ENCODE assay signal across 8 cellular contexts in the genomic region with DNA sequence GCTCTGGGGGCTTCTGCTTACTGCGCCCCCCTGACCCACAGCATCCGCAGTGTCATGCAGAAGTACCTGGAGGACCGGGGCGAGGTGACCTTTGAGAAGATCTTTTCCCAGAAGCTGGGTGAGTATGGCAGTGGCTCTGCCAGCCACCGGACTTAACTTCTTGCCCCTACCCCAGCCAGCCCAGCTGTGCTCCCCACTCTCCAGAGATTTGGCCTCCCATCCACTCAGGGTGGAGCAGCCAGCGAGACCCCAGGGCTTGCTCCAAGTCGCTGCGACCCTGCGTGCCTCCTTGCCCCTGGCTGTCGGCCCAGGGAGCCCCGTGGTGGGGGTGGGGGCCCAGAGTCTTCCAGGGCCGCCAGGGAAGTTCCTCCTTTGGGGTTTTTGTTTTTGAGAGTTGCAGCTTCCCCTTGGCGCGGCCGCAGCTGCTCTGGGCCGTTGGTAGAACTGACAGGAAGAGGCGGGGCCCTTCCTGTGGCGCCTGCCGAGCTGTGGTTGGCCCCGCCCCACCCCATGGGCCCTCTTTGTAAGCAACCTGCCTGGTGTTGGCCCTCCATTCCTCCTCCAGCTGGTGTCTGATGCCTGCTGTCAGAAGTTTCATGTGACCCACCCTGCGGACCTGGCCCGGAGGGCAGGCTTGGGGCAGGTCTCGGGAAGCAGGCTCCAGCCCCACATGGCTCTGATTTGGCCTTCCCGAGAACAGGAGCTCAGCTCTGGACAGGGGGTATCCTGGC. TPM values are rescaled to one million over a fixed set of nuclear protein-coding genes. Genes with fewer than 3 reads are reported as not detected.
DNase-seq lines count a peak whose midpoint lies in the region; ATAC-seq and TF ChIP-seq lines count a peak whose summit lies in the region.

No MANE protein-coding gene starts in this region.

- H3K27me3 Mint-ChIP-seq in T-helper 17 cell, result no peaks in the 10 kb centered on the region

- peak overlapping the region; percentile 71 for H3K9ac ChIP-seq in DND-41 (ENCODE audit: low read depth, low read length)
- peak overlapping the region; percentile 90 for H3K9ac ChIP-seq in KMS-11
- H3K9ac ChIP-seq in iPS-15b (ENCODE audit: low read depth, low read length), result peak overlapping the region; percentile 66

- H2AFZ ChIP-seq in DND-41 (ENCODE audit: low read depth, low read length), result peak overlapping the region; percentile 46; the same call in 1 of the 2 replicates
- H2AFZ ChIP-seq in KMS-11 (ENCODE audit: low read depth), result peak overlapping the region; percentile 61; the same call in 1 of the 2 replicates

- H3K79me2 ChIP-seq in DND-41 (ENCODE audit: insufficient read depth, low read length) (peaks cover 94% of the 10 kb centered on the region), KMS-11 (ENCODE audit: insufficient read depth, low read depth) (peaks cover 50% of the 10 kb centered on the region)

- H3K4me2 ChIP-seq in DND-41 (ENCODE audit: insufficient read depth, low read length) (peak overlapping the region; percentile 86), KMS-11 (peak overlapping the region; percentile 100)

- peaks cover 31% of the 10 kb centered on the region for H4K20me1 ChIP-seq in DND-41 (ENCODE audit: insufficient read depth, low read length)
- H4K20me1 ChIP-seq in KMS-11 (ENCODE audit: insufficient read depth), result no peaks in the 10 kb centered on the region

- peak; percentile 99 for DNase-seq in DND-41
- DNase-seq in T-helper 17 cell, result peak; percentile 86 to 92 (median 87)
- peak; percentile 74 to 82 for DNase-seq in stimulated activated CD4-positive, alpha-beta T cell treated with anti-CD3 and anti-CD28 coated beads, Interleukin-1b, Interleukin-23, amount 100 ng/mL, for 1 hour (ENCODE audit: low read depth in 2 of 2)
- DNase-seq in dedifferentiated amniotic fluid mesenchymal stem cell (ENCODE audit: extremely low spot score), result no peak

- H3K36me3 Mint-ChIP-seq in T-helper 17 cell (ENCODE audit: low read depth), result no peaks in the 10 kb centered on the region

- H3K4me1 ChIP-seq in DND-41 (ENCODE audit: insufficient read depth, low read length) (peaks cover 64% of the 10 kb centered on the region), KMS-11 (ENCODE audit: low read depth, poor library complexity, severe bottlenecking) (peaks cover 33% of the 10 kb centered on the region), iPS-15b (ENCODE audit: control insufficient read depth, insufficient read depth, low read length) (no peaks in the 10 kb centered on the region)

- H3K4me3 ChIP-seq in DND-41 (ENCODE audit: low read depth in 1 of 2, low read length in 2 of 2), result peak overlapping the region in 1 of 2 experiments; percentile 51; a peak in 3 of 4 replicates
- no peak overlapping the region for H3K4me3 ChIP-seq in KMS-11 (IDR thresholded peaks at IDR 0.05; ENCODE audit: insufficient read depth, low read depth, low read length)
- no peak overlapping the region for H3K4me3 ChIP-seq in iPS-15b (ENCODE audit: low read depth, low read length)

- H3K36me3 ChIP-seq in DND-41 (ENCODE audit: insufficient read depth, low read length), result peaks cover 89% of the 10 kb centered on the region
- peaks cover 4% of the 10 kb centered on the region; the same call in 1 of the 2 replicates for H3K36me3 ChIP-seq in KMS-11 (ENCODE audit: insufficient read depth)
- H3K36me3 ChIP-seq in iPS-15b (ENCODE audit: control insufficient read depth, insufficient read depth, low read length), result peaks cover 38% of the 10 kb centered on the region

- H3K27ac ChIP-seq in DND-41 (ENCODE audit: low read length) (peak overlapping the region; percentile 99), KMS-11 (peak overlapping the region; percentile 99), angular gyrus (ENCODE audit: low read depth, low read length) (peak overlapping the region; percentile 77)

- peaks cover 60% of the 10 kb centered on the region for H3K4me1 Mint-ChIP-seq in T-helper 17 cell

- H3K9me3 ChIP-seq in DND-41 (ENCODE audit: insufficient read depth, low read length, severe bottlenecking) (no peaks in the 10 kb centered on the region), T-helper 17 cell (ENCODE audit: control insufficient read depth, low read length, poor library complexity, severe bottlenecking) (no peaks in the 10 kb centered on the region), iPS-15b (ENCODE audit: control insufficient read depth, insufficient read depth, low read length) (no peaks in the 10 kb centered on the region)

- TF ChIP-seq CTCF in DND-41 (IDR thresholded peaks at IDR 0.05; ENCODE audit: borderline replicate concordance, extremely low read depth, low read length, poor library complexity, severe bottlenecking), result peak; percentile 10
- no peak for TF ChIP-seq CTCF in KMS-11 (conservative IDR thresholded peaks at IDR 0.05; ENCODE audit: low read depth, low read length)

- ATAC-seq in DND-41 (ENCODE audit: insufficient read depth, low read depth) (peak; percentile 87), GM21528 (IDR thresholded peaks at IDR 0.05; ENCODE audit: low FRiP score, unreplicated experiment) (peak; percentile 67), T-helper 17 cell (peak; percentile 95)

- no peaks in the 10 kb centered on the region for H3K27me3 ChIP-seq in DND-41 (ENCODE audit: insufficient read depth, low read length, poor library complexity)
- H3K27me3 ChIP-seq in KMS-11 (ENCODE audit: insufficient read depth, low read depth), result no peaks in the 10 kb centered on the region
- H3K27me3 ChIP-seq in iPS-15b (ENCODE audit: control insufficient read depth, insufficient read depth, low read length), result no peaks in the 10 kb centered on the region

- H3K4me3 Mint-ChIP-seq in T-helper 17 cell, result peak overlapping the region; percentile 89

- H3K27ac Mint-ChIP-seq in T-helper 17 cell, result peak overlapping the region; percentile 97

RNA-seq across cellular contexts. Expression of a gene that starts 11.1 kb away (rescaled TPM):
- total RNA-seq in T-helper 17 cell, result 100 to 1,000 TPM; 264 to 276 TPM

RNA-seq across cellular contexts. Expression of a gene that starts 11.7 kb away (rescaled TPM):
- 100 to 1,000 TPM; 174 to 220 TPM for total RNA-seq in T-helper 17 cell

RNA-seq across cellular contexts. Expression of a gene that starts 25.9 kb away (rescaled TPM):
- 10 to 100 TPM; 12.8 to 17.8 TPM for total RNA-seq in T-helper 17 cell
